Comparison of ENCODE assay signal across 20 cellular contexts in the genomic region with DNA sequence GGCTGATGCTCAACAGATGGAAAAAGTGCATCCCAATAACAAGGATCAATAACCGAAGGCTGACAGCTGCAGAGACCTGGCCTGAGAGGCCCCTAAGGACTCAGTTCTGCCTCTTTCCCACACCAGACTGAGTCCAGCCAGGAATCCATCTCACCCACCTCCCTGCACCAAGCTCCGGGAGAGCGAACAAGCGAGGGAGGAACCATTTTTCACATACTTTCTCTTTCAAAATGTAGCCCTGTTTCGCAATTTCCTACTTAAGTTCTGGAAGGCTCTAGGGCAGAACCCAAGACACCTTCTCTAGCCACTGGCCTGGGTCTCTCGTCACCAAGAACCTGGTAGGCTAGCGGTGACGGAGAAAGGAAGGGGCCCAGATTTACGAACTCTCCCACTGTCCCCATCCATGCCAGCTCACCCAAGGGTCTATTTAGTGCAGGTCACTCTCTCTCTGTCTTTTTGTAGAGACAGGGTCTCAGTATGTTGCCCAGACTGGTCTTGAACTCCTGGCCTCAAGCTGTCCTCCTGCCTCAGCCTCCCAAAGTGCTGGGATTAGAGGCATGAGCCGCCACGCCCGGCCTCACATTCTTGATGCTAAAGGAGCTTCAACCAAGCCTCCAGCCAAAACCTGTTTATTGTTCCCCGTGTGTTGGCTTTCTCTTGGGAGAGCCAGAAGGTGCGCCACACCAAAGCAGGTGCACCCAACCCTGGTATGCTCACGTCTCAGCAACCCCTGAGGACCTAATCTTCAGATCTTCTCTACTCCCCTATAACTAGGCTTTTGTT. TPM values are rescaled to one million over a fixed set of nuclear protein-coding genes. Genes with fewer than 3 reads are reported as not detected.
A peak's percentile ranks its signal among the peaks of the same experiment; 100 is the strongest.
DNase-seq lines count a peak whose midpoint lies in the region; ATAC-seq and TF ChIP-seq lines count a peak whose summit lies in the region.
"Had no signal": no experiment of that assay in that cellular context is flagged by ENCODE, and none has a peak within 500 bp of the region (broad histone marks: within the 10 kb centered on the region; RNA-seq: fewer than 3 reads in every experiment).

No MANE protein-coding gene starts in this region.

- no peaks in the 10 kb centered on the region for H4K20me1 ChIP-seq in GM23248 (ENCODE audit: insufficient read depth)

- 46 to 54% methylated on average over 15 of the region's 15 CpGs for WGBS in GM23248 (ENCODE audit: low coverage in 1 of 2, low lambda C conversion rate in 2 of 2, missing lambda C conversion rate in 2 of 2), 2 experiments
- WGBS in transverse colon (ENCODE audit: low coverage in 1 of 2), 2 donors, result 72% methylated on average over 14 of the region's 15 CpGs; no CpG with 5 or more reads in 1 of the 2 donors

- no peak for ATAC-seq in GM18511 (IDR thresholded peaks at IDR 0.05; ENCODE audit: unreplicated experiment)
- ATAC-seq in gastrocnemius medialis, result no peak
- ATAC-seq: CD8-positive, alpha-beta T cell; HCT116; natural killer cell had no signal

- H3K9ac ChIP-seq in GM23248, result peak overlapping the region; percentile 45
- H3K9ac ChIP-seq in adipocyte (ENCODE audit: low read length), result peak overlapping the region; percentile 33

- H3K4me1 ChIP-seq in GM23248 (ENCODE audit: insufficient read depth) (peaks cover 17% of the 10 kb centered on the region), adipocyte (ENCODE audit: control insufficient read depth, insufficient read depth, low read length) (peaks cover 10% of the 10 kb centered on the region), transverse colon (peaks cover 0 to 11% (median 3%) of the 10 kb centered on the region in 4 donors), gastrocnemius medialis (no peaks in the 10 kb centered on the region)
- H3K4me1 ChIP-seq: SJCRH30 had no signal

- DNase-seq in GM23248, result peak; percentile 82
- peak; percentile 80 for DNase-seq in adipocyte (ENCODE audit: low read depth)
- DNase-seq in globus pallidus (ENCODE audit: low spot score), result peak; percentile 3
- no peak for DNase-seq in transverse colon
- DNase-seq in stimulated activated CD4-positive, alpha-beta T cell treated with anti-CD3 and anti-CD28 coated beads, Interleukin-4, amount 100 ng/mL, for 24 hours, result no peak
- DNase-seq in gastrocnemius medialis, result no peak
- DNase-seq: activated CD4-positive, alpha-beta T cell treated with anti-CD3 and anti-CD28 coated beads for 4 hours; activated naive CD4-positive, alpha-beta T cell treated with anti-CD3 and anti-CD28 coated beads, Interleukin-2, amount 50 U/mL, for 16 hours; CD8-positive, alpha-beta T cell; effector CD4-positive, alpha-beta T cell; foreskin melanocyte; natural killer cell; NCI-H1417 treated with DMSO at 0.1 percent for 48 hours; SJCRH30 had no signal

- H3K27ac ChIP-seq in GM23248 (peak overlapping the region; percentile 67), transverse colon (peak overlapping the region in 3 of 4 donors; percentile 20 to 50 (median 30)), gastrocnemius medialis (no peak overlapping the region)
- H3K27ac ChIP-seq: brain microvascular endothelial cell, SJCRH30 had no signal

- TF ChIP-seq POLR2A in transverse colon (IDR thresholded peaks at IDR 0.05) (no peak), gastrocnemius medialis (IDR thresholded peaks at IDR 0.05) (no peak)

- no peaks in the 10 kb centered on the region for H3K9me3 ChIP-seq in GM23248 (ENCODE audit: low read depth)
- H3K9me3 ChIP-seq in adipocyte (ENCODE audit: control insufficient read depth, low read length), result no peaks in the 10 kb centered on the region
- H3K9me3 ChIP-seq in transverse colon, result no peaks in the 10 kb centered on the region
- no peaks in the 10 kb centered on the region for H3K9me3 ChIP-seq in gastrocnemius medialis
- H3K9me3 ChIP-seq: SJCRH30 had no signal

- TF ChIP-seq CTCF in transverse colon (IDR thresholded peaks at IDR 0.05), result no peak
- TF ChIP-seq CTCF in gastrocnemius medialis (IDR thresholded peaks at IDR 0.05 in 4 of 5, conservative IDR thresholded peaks at IDR 0.05 in 1 of 5), result no peak

- in situ Hi-C loops in GM23248 (cut with MboI), result loop anchor here (5.0 kb wide), 1 partner anchor 61 kb away; no protein-coding TSS in a partner anchor
- in situ Hi-C loops in transverse colon (cut with MboI; ENCODE audit: low pct_ligation_motif_present in 1 of 4, low pct_unique_long_range_greater_than_20kb in 1 of 4, low sequenced_read_pairs in 3 of 4), result loop anchor here in 2 of 4 donors (10.0 kb wide), 1 partner anchor 78 kb away; no protein-coding TSS in a partner anchor
- in situ Hi-C loops in gastrocnemius medialis (cut with MboI; ENCODE audit: low sequenced_read_pairs in 4 of 4), result loop anchor here in 1 of 4 donors (25.0 kb wide), 1 partner anchor 1231 kb away; no protein-coding TSS in a partner anchor

- no peaks in the 10 kb centered on the region for H3K36me3 ChIP-seq in GM23248 (ENCODE audit: low read depth)
- no peaks in the 10 kb centered on the region for H3K36me3 ChIP-seq in adipocyte (ENCODE audit: control insufficient read depth, insufficient read depth, low read length, severe bottlenecking)
- no peaks in the 10 kb centered on the region for H3K36me3 ChIP-seq in transverse colon
- H3K36me3 ChIP-seq in gastrocnemius medialis, result no peaks in the 10 kb centered on the region
- H3K36me3 ChIP-seq: brain microvascular endothelial cell, SJCRH30 had no signal

- H3F3A ChIP-seq in GM23248 (ENCODE audit: insufficient read depth), result peaks cover 4% of the 10 kb centered on the region; the same call in 1 of the 2 replicates

- no peaks in the 10 kb centered on the region for H3K9me2 ChIP-seq in GM23248 (ENCODE audit: insufficient read depth)

- intact Hi-C loops in transverse colon (cut with DNase I; ENCODE audit: low total_unique reads) (no loop called here), gastrocnemius medialis (cut with DNase I; ENCODE audit: low total_unique reads) (no loop called here)

- TF ChIP-seq EP300 in transverse colon (IDR thresholded peaks at IDR 0.05; ENCODE audit: low read depth), result no peak

- peak overlapping the region; percentile 53 for H3K4me2 ChIP-seq in GM23248 (ENCODE audit: unreplicated experiment)

- no peaks in the 10 kb centered on the region for H3K79me2 ChIP-seq in GM23248 (ENCODE audit: insufficient read depth)

- H3K4me3 ChIP-seq in GM23248, result peak overlapping the region; percentile 47
- peak overlapping the region; percentile 31 for H3K4me3 ChIP-seq in adipocyte (ENCODE audit: low read length)
- no peak overlapping the region for H3K4me3 ChIP-seq in transverse colon
- H3K4me3 ChIP-seq in gastrocnemius medialis, result no peak overlapping the region
- H3K4me3 ChIP-seq: SJCRH30 had no signal

- H3K27me3 ChIP-seq in GM23248 (replicated peaks; ENCODE audit: insufficient read depth) (no peaks in the 10 kb centered on the region), adipocyte (replicated peaks; ENCODE audit: control insufficient read depth, insufficient read depth, low read length) (peaks cover 33% of the 10 kb centered on the region), transverse colon (peaks cover 5% of the 10 kb centered on the region), gastrocnemius medialis (peaks cover 0 to 11% (median 0%) of the 10 kb centered on the region in 3 donors)

- H2AFZ ChIP-seq in GM23248, result peak overlapping the region; percentile 76

RNA-seq across cellular contexts. Expression of gene GNL2, which starts 10.9 kb away (rescaled TPM):
- total RNA-seq in GM23248 (2014; rRNA removed; shearing (Covaris generic)), result 39.3 and 53.6 TPM in 2 replicates
- polyA plus RNA-seq in GM23248 (2016; fragmentation: Nextera tagmentation; extraction: Ambion mirVana), result 65.4 and 67.1 TPM in 2 replicates
- 10 to 100 TPM; 33.5 to 58.4 (median 43.0) TPM for total RNA-seq in transverse colon
- total RNA-seq in gastrocnemius medialis, result 10 to 100 TPM; 37.2 to 49.1 (median 43.2) TPM

RNA-seq across cellular contexts. Expression of gene RSPO1, which starts 28.0 kb away (rescaled TPM):
- 0.22 TPM in 1 of 2 replicates, not detected in the other for total RNA-seq in GM23248 (2014; rRNA removed; shearing (Covaris generic))
- polyA plus RNA-seq in GM23248 (2016; fragmentation: Nextera tagmentation; extraction: Ambion mirVana), result not detected in 2 replicates
- total RNA-seq in transverse colon (10 to 100 TPM in 1 of 4 donors, 1 to 10 TPM in 1, under 1 TPM in 2; 0.40 to 11.6 (median 1.2) TPM), gastrocnemius medialis (under 1 TPM in 1 of 4 donors, not detected in 3; 0.53 TPM)
- total RNA-seq: CD8-positive, alpha-beta T cell; lung microvascular endothelial cell; natural killer cell; OCI-LY7; SJCRH30 had no signal
- polyA plus RNA-seq: IgD-negative memory B cell had no signal

RNA-seq across cellular contexts. Expression of gene DNALI1, which starts 49.9 kb away (rescaled TPM):
- 0.32 and 0.63 TPM in 2 replicates for total RNA-seq in GM23248 (2014; rRNA removed; shearing (Covaris generic))
- 1.2 and 2.1 TPM in 2 replicates for polyA plus RNA-seq in GM23248 (2016; fragmentation: Nextera tagmentation; extraction: Ambion mirVana)
- total RNA-seq in transverse colon, result 1 to 10 TPM in 3 of 4 donors, not detected in 1; 1.6 to 6.6 (median 3.7) TPM
- 1 to 10 TPM; 1.5 to 4.0 (median 2.3) TPM for total RNA-seq in gastrocnemius medialis
- total RNA-seq: CD8-positive, alpha-beta T cell; OCI-LY7 had no signal
- polyA plus RNA-seq: IgD-negative memory B cell had no signal

RNA-seq across cellular contexts. Expression of gene SNIP1, which starts 52.6 kb away (rescaled TPM):
- 12.3 and 12.4 TPM in 2 replicates for total RNA-seq in GM23248 (2014; rRNA removed; shearing (Covaris generic))
- 7.4 and 9.8 TPM in 2 replicates for polyA plus RNA-seq in GM23248 (2016; fragmentation: Nextera tagmentation; extraction: Ambion mirVana)
- total RNA-seq in transverse colon (100 to 1,000 TPM in 1 of 4 donors, 10 to 100 TPM in 2, 1 to 10 TPM in 1; 9.0 to 175 (median 18.6) TPM), gastrocnemius medialis (1 to 10 TPM; 5.2 to 9.2 (median 6.5) TPM)

Comparison
In these comparisons a context has a peak if more than half of its experiments do, and no peak if none do; other contexts are left out.
1. DNase-seq: peak in GM23248 (single experiment), adipocyte (single experiment) and globus pallidus (single experiment); none in transverse colon (single experiment), stimulated activated CD4-positive, alpha-beta T cell treated with anti-CD3 and anti-CD28 coated beads, Interleukin-4, amount 100 ng/mL, for 24 hours (single experiment) and gastrocnemius medialis (0 of 2).
2. H3K27ac ChIP-seq: peak in GM23248 (single experiment) and transverse colon (3 of 4); none in gastrocnemius medialis (0 of 4).
3. H3K4me3 ChIP-seq: peak in GM23248 (single experiment) and adipocyte (single experiment); none in transverse colon (0 of 4) and gastrocnemius medialis (0 of 4).